9 cellular contexts compared by ENCODE assay signal in genomic region chr21:42309753-42310213, GRCh38. TPM values are rescaled to one million over a fixed set of nuclear protein-coding genes. Genes with fewer than 3 reads are reported as not detected.
DNase-seq lines count a peak whose midpoint lies in the region; ATAC-seq, FAIRE-seq and TF ChIP-seq lines count a peak whose summit lies in the region.
"Had no signal": no experiment of that assay in that cellular context is flagged by ENCODE, and none has a peak within 500 bp of the region (broad histone marks: within the 10 kb centered on the region; RNA-seq: fewer than 3 reads in every experiment).

No MANE protein-coding gene starts in this region.

- no peak for TF ChIP-seq POLR2A in GM12892 (IDR thresholded peaks at IDR 0.05; ENCODE audit: low read depth, low read length)

- DNase-seq in GM12892 (ENCODE audit: insufficient read length) (peak; percentile 62), NCI-H1694 (lab: John Stamatoyannopoulos, UW) (peak; percentile 61), left colon (peak; percentile 57 to 80)
- DNase-seq in activated CD4-positive, CD25-positive, alpha-beta regulatory T cell treated with anti-CD3 and anti-CD28 coated beads, Interleukin-2, amount 50 U/mL, for 16 hours (ENCODE audit: low read depth, low spot score), result peak; percentile 36
- DNase-seq in central memory CD4-positive, alpha-beta T cell, result peak; percentile 57
- DNase-seq in stimulated activated CD4-positive, alpha-beta T cell treated with anti-CD3 and anti-CD28 coated beads, TNF-alpha, amount 100 ng/mL, for 1 hour (ENCODE audit: low read depth in 3 of 3, low spot score in 1 of 3), result peak; percentile 34 to 65 (median 60)

- no peak for FAIRE-seq in GM12892 (lab: Jason Lieb, UNC)
- FAIRE-seq: islet of Langerhans had no signal

- peak; percentile 43 for ATAC-seq in left colon
- no peak for ATAC-seq in HG02798 (IDR thresholded peaks at IDR 0.05; ENCODE audit: poor library complexity, unreplicated experiment)
- ATAC-seq in GM19351 (IDR thresholded peaks at IDR 0.05; ENCODE audit: unreplicated experiment), result no peak

- intact Hi-C loops in left colon (cut with DNase I, micrococcal nuclease), result no loop called here

RNA-seq across cellular contexts. Expression of gene TFF3, which starts 5.4 kb away (rescaled TPM):
- not detected for polyA plus RNA-seq in GM12892 (2012; ENCODE audit: missing spikeins)
- total RNA-seq in left colon, result 1,000 to 10,000 TPM; 3,156 to 4,796 TPM

RNA-seq across cellular contexts. Expression of gene TFF2, which starts 41.0 kb away (rescaled TPM):
- polyA plus RNA-seq in GM12892 (2012; ENCODE audit: missing spikeins), result 2.7 TPM
- under 1 TPM; 0.87 to 0.98 TPM for total RNA-seq in left colon

RNA-seq across cellular contexts. Expression of gene TFF1, which starts 56.6 kb away (rescaled TPM):
- not detected for polyA plus RNA-seq in GM12892 (2012; ENCODE audit: missing spikeins)
- 100 to 1,000 TPM; 208 to 322 TPM for total RNA-seq in left colon
